In the genomic region with DNA sequence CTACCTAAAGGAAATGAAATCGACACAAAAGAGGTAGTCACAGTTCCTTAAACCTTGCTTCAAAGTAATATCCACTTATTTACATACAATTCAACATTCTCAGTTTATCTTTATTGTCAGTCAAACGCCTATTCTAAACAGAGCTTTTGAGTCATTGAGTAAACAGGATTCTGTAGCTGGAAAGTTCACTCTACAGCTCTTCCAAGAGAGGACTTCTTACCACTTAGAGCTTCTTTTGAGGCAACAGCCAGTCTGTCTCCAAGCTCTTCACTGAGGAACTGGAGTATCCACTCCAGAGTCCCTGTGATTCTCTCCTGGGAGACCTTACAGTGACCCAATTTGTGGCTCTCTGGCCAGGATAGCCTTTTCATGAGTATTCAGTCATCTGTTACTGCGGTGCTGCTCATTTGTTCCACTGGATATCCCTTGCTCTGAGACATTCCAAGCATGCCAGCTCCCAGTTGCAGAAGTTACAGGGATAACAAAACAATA, we compare ENCODE assay signal across 18 cellular contexts.
A peak's percentile ranks its signal among the peaks of the same experiment; 100 is the strongest.
DNase-seq lines count a peak whose midpoint lies in the region; ATAC-seq and TF ChIP-seq lines count a peak whose summit lies in the region.
"Had no signal": no experiment of that assay in that cellular context is flagged by ENCODE, and none has a peak within 500 bp of the region (broad histone marks: within the 10 kb centered on the region; RNA-seq: fewer than 3 reads in every experiment).

No MANE protein-coding gene starts in this region.

- H3K4me3 ChIP-seq in PC-9 (no peak overlapping the region), neural progenitor cell (no peak overlapping the region)
- H3K4me3 ChIP-seq: ascending aorta, coronary artery, lower lobe of right lung had no signal

- peaks cover 4% of the 10 kb centered on the region for H3K4me1 Mint-ChIP-seq in neural progenitor cell
- H3K4me1 Mint-ChIP-seq: activated CD4-positive, alpha-beta T cell treated with anti-CD3 and anti-CD28 coated beads, Interleukin-2, amount 10 ng/mL, durations not matched to agents 24 days and 14 days; naive B cell had no signal

- peaks cover 3% of the 10 kb centered on the region for H3K27me3 Mint-ChIP-seq in neural progenitor cell (ENCODE audit: insufficient read depth, low read depth)
- H3K27me3 Mint-ChIP-seq: activated CD4-positive, alpha-beta T cell treated with anti-CD3 and anti-CD28 coated beads, Interleukin-2, amount 10 ng/mL, durations not matched to agents 24 days and 14 days had no signal

- no peaks in the 10 kb centered on the region; the same call in 1 of the 2 replicates for H3K9me3 ChIP-seq in PC-9 (ENCODE audit: insufficient read depth, low read depth)
- no peaks in the 10 kb centered on the region for H3K9me3 ChIP-seq in neural progenitor cell (ENCODE audit: low read depth)
- H3K9me3 ChIP-seq: ascending aorta, Caco-2, lower lobe of right lung had no signal

- no peak overlapping the region for H3K9ac ChIP-seq in neural progenitor cell

- H4K20me1 ChIP-seq in PC-9 (ENCODE audit: insufficient read depth), result no peaks in the 10 kb centered on the region
- H4K20me1 ChIP-seq in neural progenitor cell (ENCODE audit: low read depth), result no peaks in the 10 kb centered on the region

- BruUV-seq in PC-9 (replicated peaks; lab: Mats Ljungman, UMichigan), result no TSS peak

- POLR2A ChIA-PET in PC-9 (lab: Charles Lee; ENCODE audit: unreplicated experiment), result no interaction called here

- intact Hi-C loops in PC-9 (cut with micrococcal nuclease; ENCODE audit: unreplicated experiment) (loop anchor here (1.0 kb wide), 1 partner anchor 31 kb away; no protein-coding TSS in a partner anchor), sciatic nerve (cut with DNase I) (no loop called here)

- H3K4me1 ChIP-seq in PC-9 (replicated peaks; ENCODE audit: insufficient read depth) (peaks cover 19% of the 10 kb centered on the region), neural progenitor cell (no peaks in the 10 kb centered on the region)

- no peaks in the 10 kb centered on the region for H3K9me2 ChIP-seq in PC-9 (ENCODE audit: insufficient read depth)

- CTCF ChIA-PET in PC-9 (lab: Charles Lee), result no interaction called here

- no peak overlapping the region for H3K27ac Mint-ChIP-seq in neural progenitor cell
- H3K27ac Mint-ChIP-seq: activated CD4-positive, alpha-beta T cell treated with anti-CD3 and anti-CD28 coated beads, Interleukin-2, amount 10 ng/mL, durations not matched to agents 24 days and 14 days; naive B cell had no signal

- DNase-seq in GM04503 (ENCODE audit: low read depth), result peak; percentile 17
- peak; percentile 17 to 82 for DNase-seq in PC-9
- peak; percentile 24 for DNase-seq in fibroblast of gingiva (ENCODE audit: low read depth)
- DNase-seq in neural progenitor cell (ENCODE audit: low spot score), result peak; percentile 43
- DNase-seq in sciatic nerve (ENCODE audit: low spot score), result no peak
- no peak for DNase-seq in NOMO-1 treated with DMSO at 0.1 percent for 48 hours (lab: John Stamatoyannopoulos, UW; ENCODE audit: unreplicated experiment)
- DNase-seq in DMS 273 treated with DMSO at 0.1 percent for 48 hours (lab: John Stamatoyannopoulos, UW), result no peak
- no peak for DNase-seq in activated CD4-positive, alpha-beta T cell treated with anti-CD3 and anti-CD28 coated beads for 4 hours
- DNase-seq: activated CD4-positive, alpha-beta T cell treated with anti-CD3 and anti-CD28 coated beads, Interleukin-2, amount 10 ng/mL, durations not matched to agents 24 days and 14 days; activated CD8-positive, alpha-beta memory T cell treated with anti-CD3 and anti-CD28 coated beads, Interleukin-2, amount 50 U/mL, for 48 hours; activated gamma-delta T cell; Caco-2; lower lobe of right lung; naive B cell; NCI-H146; stimulated activated CD4-positive, alpha-beta T cell treated with anti-CD3 and anti-CD28 coated beads, Interleukin-12 subunit alpha, Interleukin-12 subunit beta, amount 100 ng/mL, for 4 hours had no signal

- H3K27ac ChIP-seq in PC-9 (peak overlapping the region; percentile 53), neural progenitor cell (no peak overlapping the region)
- H3K27ac ChIP-seq: ascending aorta, coronary artery, lower lobe of right lung had no signal

- H3K4me2 ChIP-seq in PC-9, result peak overlapping the region; percentile 37
- H3K4me2 ChIP-seq in neural progenitor cell, result no peak overlapping the region

- H3K4me3 Mint-ChIP-seq in neural progenitor cell, result no peak overlapping the region
- H3K4me3 Mint-ChIP-seq: activated CD4-positive, alpha-beta T cell treated with anti-CD3 and anti-CD28 coated beads, Interleukin-2, amount 10 ng/mL, durations not matched to agents 24 days and 14 days; naive B cell had no signal

- ATAC-seq in sciatic nerve, result no peak
- ATAC-seq: lower lobe of right lung had no signal

- H2AFZ ChIP-seq in PC-9 (no peak overlapping the region), neural progenitor cell (replicated peaks) (no peak overlapping the region)

- no peak for TF ChIP-seq CTCF in PC-9 (conservative IDR thresholded peaks at IDR 0.05)
- no peak for TF ChIP-seq CTCF in neural progenitor cell (IDR thresholded peaks at IDR 0.05)

- H3K79me2 ChIP-seq in PC-9 (ENCODE audit: low read depth) (no peaks in the 10 kb centered on the region), neural progenitor cell (ENCODE audit: low read depth) (no peaks in the 10 kb centered on the region)

- no peaks in the 10 kb centered on the region for H3K36me3 Mint-ChIP-seq in neural progenitor cell
- H3K36me3 Mint-ChIP-seq: naive B cell had no signal

- 0 out of 2 replicates have a peak, but pooled peaks cover 4% of the 10 kb centered on the region for H3K36me3 ChIP-seq in PC-9 (ENCODE audit: low read depth)
- H3K36me3 ChIP-seq in neural progenitor cell, result no peaks in the 10 kb centered on the region
- H3K36me3 ChIP-seq: ascending aorta, lower lobe of right lung had no signal

- H3K9me3 Mint-ChIP-seq in neural progenitor cell, result no peaks in the 10 kb centered on the region
- H3K9me3 Mint-ChIP-seq: activated CD4-positive, alpha-beta T cell treated with anti-CD3 and anti-CD28 coated beads, Interleukin-2, amount 10 ng/mL, durations not matched to agents 24 days and 14 days had no signal

- H3K27me3 ChIP-seq in PC-9 (ENCODE audit: insufficient read depth, low read depth) (no peaks in the 10 kb centered on the region), neural progenitor cell (no peaks in the 10 kb centered on the region)
- H3K27me3 ChIP-seq: ascending aorta had no signal

- H3F3A ChIP-seq in PC-9 (ENCODE audit: insufficient read depth, low read depth), result peaks cover 20% of the 10 kb centered on the region
- no peaks in the 10 kb centered on the region for H3F3A ChIP-seq in neural progenitor cell (ENCODE audit: low read depth)

Comparison
In these comparisons a context has a peak if more than half of its experiments do, and no peak if none do; other contexts are left out.
1. DNase-seq: peak in GM04503 (single experiment), PC-9 (2 of 2), fibroblast of gingiva (single experiment) and neural progenitor cell (single experiment); none in sciatic nerve (single experiment), NOMO-1 treated with DMSO at 0.1 percent for 48 hours (single experiment), DMS 273 treated with DMSO at 0.1 percent for 48 hours (single experiment) and activated CD4-positive, alpha-beta T cell treated with anti-CD3 and anti-CD28 coated beads for 4 hours (0 of 2).